Comparison of ENCODE assay signal across 1 cellular context in genomic region chr11:12110714-12111481, GRCh38.
TF ChIP-seq lines count a peak whose summit lies in the region.

No MANE protein-coding gene starts in this region.

TF ChIP-seq in K562, 482 proteins besides CTCF, POLR2A, EP300 and RAD21 (continued from another document and continues in another):
- TF ChIP-seq TSHZ1 (CRISPR knock-in tag; IDR thresholded peaks at IDR 0.05) (no peak), FOXJ2 (tag; IDR thresholded peaks at IDR 0.05) (no peak), LCOR (CRISPR knock-in tag; IDR thresholded peaks at IDR 0.05) (no peak), ELF4 (CRISPR knock-in tag; IDR thresholded peaks at IDR 0.05) (no peak), OTX1 (CRISPR knock-in tag; IDR thresholded peaks at IDR 0.05) (no peak), PRMT5 (CRISPR knock-in tag; IDR thresholded peaks at IDR 0.05) (no peak), ZNF224 (CRISPR knock-in tag; IDR thresholded peaks at IDR 0.05) (no peak), PRDM10 (IDR thresholded peaks at IDR 0.05; ENCODE audit: partially characterized antibody) (no peak), ZBTB7A (IDR thresholded peaks at IDR 0.05; ENCODE audit: borderline replicate concordance, control insufficient read depth, low read depth, low read length) (peak; percentile 56; the same call in 1 of the 2 replicates), HDAC8 (tag; IDR thresholded peaks at IDR 0.05) (no peak), NR2C1 (IDR thresholded peaks at IDR 0.05) (no peak), NR2C1 (tag; IDR thresholded peaks at IDR 0.05) (no peak), TAF9B (IDR thresholded peaks at IDR 0.05; ENCODE audit: partially characterized antibody) (no peak), ZNF507 (tag; conservative IDR thresholded peaks at IDR 0.05) (no peak), CHD1 (IDR thresholded peaks at IDR 0.05; ENCODE audit: low read length) (peak; percentile 66), POLR2G (IDR thresholded peaks at IDR 0.05; ENCODE audit: low read depth, low read length) (peak; percentile 48; the same call in 1 of the 2 replicates), MAFF (IDR thresholded peaks at IDR 0.05; ENCODE audit: low read length) (no peak), CEBPG (CRISPR knock-in tag; IDR thresholded peaks at IDR 0.05) (no peak), CEBPG (tag; conservative IDR thresholded peaks at IDR 0.05 in 1 of 2, IDR thresholded peaks at IDR 0.05 in 1 of 2) (no peak), FOXM1 (IDR thresholded peaks at IDR 0.05; ENCODE audit: low read depth) (no peak), FOXM1 (CRISPR knock-in tag; IDR thresholded peaks at IDR 0.05; ENCODE audit: low read depth) (no peak), L3MBTL2 (IDR thresholded peaks at IDR 0.05) (no peak), NCOA6 (IDR thresholded peaks at IDR 0.05) (no peak), ZBTB33 (CRISPR knock-in tag; IDR thresholded peaks at IDR 0.05) (no peak)
- TF ChIP-seq, protein P1, sequence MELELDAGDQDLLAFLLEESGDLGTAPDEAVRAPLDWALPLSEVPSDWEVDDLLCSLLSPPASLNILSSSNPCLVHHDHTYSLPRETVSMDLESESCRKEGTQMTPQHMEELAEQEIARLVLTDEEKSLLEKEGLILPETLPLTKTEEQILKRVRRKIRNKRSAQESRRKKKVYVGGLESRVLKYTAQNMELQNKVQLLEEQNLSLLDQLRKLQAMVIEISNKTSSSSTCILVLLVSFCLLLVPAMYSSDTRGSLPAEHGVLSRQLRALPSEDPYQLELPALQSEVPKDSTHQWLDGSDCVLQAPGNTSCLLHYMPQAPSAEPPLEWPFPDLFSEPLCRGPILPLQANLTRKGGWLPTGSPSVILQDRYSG (tag; conservative IDR thresholded peaks at IDR 0.05; ENCODE audit: low read depth) = no peak
- TF ChIP-seq, protein P2, sequence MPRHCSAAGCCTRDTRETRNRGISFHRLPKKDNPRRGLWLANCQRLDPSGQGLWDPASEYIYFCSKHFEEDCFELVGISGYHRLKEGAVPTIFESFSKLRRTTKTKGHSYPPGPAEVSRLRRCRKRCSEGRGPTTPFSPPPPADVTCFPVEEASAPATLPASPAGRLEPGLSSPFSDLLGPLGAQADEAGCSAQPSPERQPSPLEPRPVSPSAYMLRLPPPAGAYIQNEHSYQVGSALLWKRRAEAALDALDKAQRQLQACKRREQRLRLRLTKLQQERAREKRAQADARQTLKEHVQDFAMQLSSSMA (CRISPR knock-in tag; IDR thresholded peaks at IDR 0.05) = no peak
- TF ChIP-seq, protein P3, sequence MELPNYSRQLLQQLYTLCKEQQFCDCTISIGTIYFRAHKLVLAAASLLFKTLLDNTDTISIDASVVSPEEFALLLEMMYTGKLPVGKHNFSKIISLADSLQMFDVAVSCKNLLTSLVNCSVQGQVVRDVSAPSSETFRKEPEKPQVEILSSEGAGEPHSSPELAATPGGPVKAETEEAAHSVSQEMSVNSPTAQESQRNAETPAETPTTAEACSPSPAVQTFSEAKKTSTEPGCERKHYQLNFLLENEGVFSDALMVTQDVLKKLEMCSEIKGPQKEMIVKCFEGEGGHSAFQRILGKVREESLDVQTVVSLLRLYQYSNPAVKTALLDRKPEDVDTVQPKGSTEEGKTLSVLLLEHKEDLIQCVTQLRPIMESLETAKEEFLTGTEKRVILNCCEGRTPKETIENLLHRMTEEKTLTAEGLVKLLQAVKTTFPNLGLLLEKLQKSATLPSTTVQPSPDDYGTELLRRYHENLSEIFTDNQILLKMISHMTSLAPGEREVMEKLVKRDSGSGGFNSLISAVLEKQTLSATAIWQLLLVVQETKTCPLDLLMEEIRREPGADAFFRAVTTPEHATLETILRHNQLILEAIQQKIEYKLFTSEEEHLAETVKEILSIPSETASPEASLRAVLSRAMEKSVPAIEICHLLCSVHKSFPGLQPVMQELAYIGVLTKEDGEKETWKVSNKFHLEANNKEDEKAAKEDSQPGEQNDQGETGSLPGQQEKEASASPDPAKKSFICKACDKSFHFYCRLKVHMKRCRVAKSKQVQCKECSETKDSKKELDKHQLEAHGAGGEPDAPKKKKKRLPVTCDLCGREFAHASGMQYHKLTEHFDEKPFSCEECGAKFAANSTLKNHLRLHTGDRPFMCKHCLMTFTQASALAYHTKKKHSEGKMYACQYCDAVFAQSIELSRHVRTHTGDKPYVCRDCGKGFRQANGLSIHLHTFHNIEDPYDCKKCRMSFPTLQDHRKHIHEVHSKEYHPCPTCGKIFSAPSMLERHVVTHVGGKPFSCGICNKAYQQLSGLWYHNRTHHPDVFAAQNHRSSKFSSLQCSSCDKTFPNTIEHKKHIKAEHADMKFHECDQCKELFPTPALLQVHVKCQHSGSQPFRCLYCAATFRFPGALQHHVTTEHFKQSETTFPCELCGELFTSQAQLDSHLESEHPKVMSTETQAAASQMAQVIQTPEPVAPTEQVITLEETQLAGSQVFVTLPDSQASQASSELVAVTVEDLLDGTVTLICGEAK (IDR thresholded peaks at IDR 0.05) = peak; percentile 44; the same call in 1 of the 2 replicates
- TF ChIP-seq, protein P3 (CRISPR knock-in tag; IDR thresholded peaks at IDR 0.05) = no peak
- TF ChIP-seq, protein P4, sequence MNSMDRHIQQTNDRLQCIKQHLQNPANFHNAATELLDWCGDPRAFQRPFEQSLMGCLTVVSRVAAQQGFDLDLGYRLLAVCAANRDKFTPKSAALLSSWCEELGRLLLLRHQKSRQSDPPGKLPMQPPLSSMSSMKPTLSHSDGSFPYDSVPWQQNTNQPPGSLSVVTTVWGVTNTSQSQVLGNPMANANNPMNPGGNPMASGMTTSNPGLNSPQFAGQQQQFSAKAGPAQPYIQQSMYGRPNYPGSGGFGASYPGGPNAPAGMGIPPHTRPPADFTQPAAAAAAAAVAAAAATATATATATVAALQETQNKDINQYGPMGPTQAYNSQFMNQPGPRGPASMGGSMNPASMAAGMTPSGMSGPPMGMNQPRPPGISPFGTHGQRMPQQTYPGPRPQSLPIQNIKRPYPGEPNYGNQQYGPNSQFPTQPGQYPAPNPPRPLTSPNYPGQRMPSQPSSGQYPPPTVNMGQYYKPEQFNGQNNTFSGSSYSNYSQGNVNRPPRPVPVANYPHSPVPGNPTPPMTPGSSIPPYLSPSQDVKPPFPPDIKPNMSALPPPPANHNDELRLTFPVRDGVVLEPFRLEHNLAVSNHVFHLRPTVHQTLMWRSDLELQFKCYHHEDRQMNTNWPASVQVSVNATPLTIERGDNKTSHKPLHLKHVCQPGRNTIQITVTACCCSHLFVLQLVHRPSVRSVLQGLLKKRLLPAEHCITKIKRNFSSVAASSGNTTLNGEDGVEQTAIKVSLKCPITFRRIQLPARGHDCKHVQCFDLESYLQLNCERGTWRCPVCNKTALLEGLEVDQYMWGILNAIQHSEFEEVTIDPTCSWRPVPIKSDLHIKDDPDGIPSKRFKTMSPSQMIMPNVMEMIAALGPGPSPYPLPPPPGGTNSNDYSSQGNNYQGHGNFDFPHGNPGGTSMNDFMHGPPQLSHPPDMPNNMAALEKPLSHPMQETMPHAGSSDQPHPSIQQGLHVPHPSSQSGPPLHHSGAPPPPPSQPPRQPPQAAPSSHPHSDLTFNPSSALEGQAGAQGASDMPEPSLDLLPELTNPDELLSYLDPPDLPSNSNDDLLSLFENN (IDR thresholded peaks at IDR 0.05; ENCODE audit: low read depth in 2 of 2, low read length in 2 of 2) = no peak
- TF ChIP-seq, protein P5, sequence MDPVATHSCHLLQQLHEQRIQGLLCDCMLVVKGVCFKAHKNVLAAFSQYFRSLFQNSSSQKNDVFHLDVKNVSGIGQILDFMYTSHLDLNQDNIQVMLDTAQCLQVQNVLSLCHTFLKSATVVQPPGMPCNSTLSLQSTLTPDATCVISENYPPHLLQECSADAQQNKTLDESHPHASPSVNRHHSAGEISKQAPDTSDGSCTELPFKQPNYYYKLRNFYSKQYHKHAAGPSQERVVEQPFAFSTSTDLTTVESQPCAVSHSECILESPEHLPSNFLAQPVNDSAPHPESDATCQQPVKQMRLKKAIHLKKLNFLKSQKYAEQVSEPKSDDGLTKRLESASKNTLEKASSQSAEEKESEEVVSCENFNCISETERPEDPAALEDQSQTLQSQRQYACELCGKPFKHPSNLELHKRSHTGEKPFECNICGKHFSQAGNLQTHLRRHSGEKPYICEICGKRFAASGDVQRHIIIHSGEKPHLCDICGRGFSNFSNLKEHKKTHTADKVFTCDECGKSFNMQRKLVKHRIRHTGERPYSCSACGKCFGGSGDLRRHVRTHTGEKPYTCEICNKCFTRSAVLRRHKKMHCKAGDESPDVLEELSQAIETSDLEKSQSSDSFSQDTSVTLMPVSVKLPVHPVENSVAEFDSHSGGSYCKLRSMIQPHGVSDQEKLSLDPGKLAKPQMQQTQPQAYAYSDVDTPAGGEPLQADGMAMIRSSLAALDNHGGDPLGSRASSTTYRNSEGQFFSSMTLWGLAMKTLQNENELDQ (CRISPR knock-in tag; IDR thresholded peaks at IDR 0.05; ENCODE audit: borderline replicate concordance) = no peak
